1 cellular context compared by ENCODE assay signal in genomic region chr6:33807606-33808005, GRCh38.
TF ChIP-seq lines count a peak whose summit lies in the region.

No MANE protein-coding gene starts in this region.

TF ChIP-seq in endothelial cell of umbilical vein, 7 proteins besides CTCF, POLR2A, EP300 and RAD21:
- TF ChIP-seq GATA2 (IDR thresholded peaks at IDR 0.05; ENCODE audit: insufficient read depth, insufficient read length, low read depth, low read length), result no peak
- TF ChIP-seq POLR2AphosphoS5 (IDR thresholded peaks at IDR 0.05; ENCODE audit: insufficient read depth, low read depth, low read length), result no peak
- TF ChIP-seq EZH2 (IDR thresholded peaks at IDR 0.05; ENCODE audit: borderline replicate concordance, low read depth, low read length, severe bottlenecking), result no peak
- TF ChIP-seq MYC (IDR thresholded peaks at IDR 0.05; ENCODE audit: low read depth, low read length), result no peak
- no peak for TF ChIP-seq MAX (IDR thresholded peaks at IDR 0.05; ENCODE audit: insufficient read depth, insufficient read length)
- TF ChIP-seq FOS (IDR thresholded peaks at IDR 0.05; ENCODE audit: borderline replicate concordance, insufficient read depth, low read length), result no peak
- TF ChIP-seq JUN (IDR thresholded peaks at IDR 0.05; ENCODE audit: borderline replicate concordance, insufficient read depth, insufficient read length, low read depth), result no peak
TF ChIP-seq in endothelial cell of umbilical vein: peak in this region for 0.
